24 cellular contexts compared by ENCODE assay signal in genomic region chrX:9980927-9981326, GRCh38. TPM values are rescaled to one million over a fixed set of nuclear protein-coding genes. Genes with fewer than 3 reads are reported as not detected.
A peak's percentile ranks its signal among the peaks of the same experiment; 100 is the strongest.
DNase-seq lines count a peak whose midpoint lies in the region; ATAC-seq and TF ChIP-seq lines count a peak whose summit lies in the region.
"Had no signal": no experiment of that assay in that cellular context is flagged by ENCODE, and none has a peak within 500 bp of the region (broad histone marks: within the 10 kb centered on the region; RNA-seq: fewer than 3 reads in every experiment).

No MANE protein-coding gene starts in this region.

- ATAC-seq in activated B cell treated with CpG ODN at 0.5 μM for 24 hours (ENCODE audit: low read depth) (no peak), memory B cell (ENCODE audit: low read depth) (no peak), HG03460 (IDR thresholded peaks at IDR 0.05; ENCODE audit: unreplicated experiment) (no peak), HG02571 (IDR thresholded peaks at IDR 0.05; ENCODE audit: unreplicated experiment) (no peak)
- ATAC-seq: CD8-positive, alpha-beta T cell had no signal

- CTCF ChIA-PET in activated B cell treated with CpG ODN at 0.5 μM for 24 hours (lab: Charles Lee) = no interaction called here

- intact Hi-C loops in activated B cell treated with CpG ODN at 0.5 μM for 24 hours (cut with micrococcal nuclease) = loop anchor here (2.0 to 10.0 kb wide), 4 partner anchors 38 to 1236 kb away; partner anchors contain the start of gene HCCS

- H3K18ac ChIP-seq in H9 (ENCODE audit: insufficient read length, low read depth, low read length) = no peak overlapping the region

- H3K36me3 Mint-ChIP-seq in H9 (ENCODE audit: insufficient read depth in 1 of 3, low read depth in 3 of 3) = peaks cover 0 to 17% (median 9%) of the 10 kb centered on the region in 3 experiments; a peak in 6 of 7 replicates
- H3K36me3 Mint-ChIP-seq in activated B cell treated with CpG ODN at 0.5 μM for 24 hours (ENCODE audit: low read depth) = no peaks in the 10 kb centered on the region
- no peaks in the 10 kb centered on the region for H3K36me3 Mint-ChIP-seq in memory B cell
- H3K36me3 Mint-ChIP-seq: CD8-positive, alpha-beta T cell had no signal

- no peak overlapping the region for H2AFZ ChIP-seq in H9 (ENCODE audit: low read length)

- H3K9me3 ChIP-seq in H9 (ENCODE audit: control insufficient read depth, low read depth, low read length) = no peaks in the 10 kb centered on the region
- no peaks in the 10 kb centered on the region for H3K9me3 ChIP-seq in thymus (ENCODE audit: control insufficient read depth)

- H2BK15ac ChIP-seq in H9 (ENCODE audit: low read depth, low read length) = no peak overlapping the region

- H3K27ac Mint-ChIP-seq in H9 (peak overlapping the region in 2 of 3 experiments; percentile 59 to 84; a peak in 4 of 7 replicates), activated B cell treated with CpG ODN at 0.5 μM for 24 hours (peak overlapping the region; percentile 69), memory B cell (peak overlapping the region; percentile 63)
- H3K27ac Mint-ChIP-seq: activated CD4-positive, alpha-beta T cell treated with anti-CD3 and anti-CD28 coated beads, Interleukin-2, amount 10 ng/mL, durations not matched to agents 7 days and 5 days; CD8-positive, alpha-beta T cell; T-helper 2 cell treated with Interferon-gamma antibody and Interleukin-4, amounts not matched to agents 5 μg/mL and 100 μg/mL, for 36 hours had no signal

- no peak overlapping the region for H4K91ac ChIP-seq in H9 (ENCODE audit: insufficient read length, low read depth, low read length)

- no peaks in the 10 kb centered on the region for H3K36me3 ChIP-seq in thymus (ENCODE audit: control insufficient read depth, insufficient read depth)

- no peak overlapping the region for H4K5ac ChIP-seq in H9 (ENCODE audit: insufficient read length, low read depth, low read length)

- H3K14ac ChIP-seq in H9 (ENCODE audit: insufficient read depth, low read length) = no peak overlapping the region

- no peak overlapping the region for H3K4ac ChIP-seq in H9 (ENCODE audit: low read depth, low read length)

- H3K79me1 ChIP-seq in H9 (ENCODE audit: insufficient read depth, low read depth, low read length, poor library complexity, severe bottlenecking) = no peaks in the 10 kb centered on the region

- H3T11ph ChIP-seq in H9 (ENCODE audit: low read length) = no peak overlapping the region

- TF ChIP-seq CTCF in H9 (conservative IDR thresholded peaks at IDR 0.05) (no peak), activated B cell treated with CpG ODN at 0.5 μM for 24 hours (IDR thresholded peaks at IDR 0.05) (no peak)

- no peak overlapping the region for H2BK120ac ChIP-seq in H9 (ENCODE audit: low read depth, low read length, poor library complexity, severe bottlenecking)

- H3K4me3 ChIP-seq in thymus (ENCODE audit: low read length) = no peak overlapping the region
- H3K4me3 ChIP-seq: lung, SK-N-MC had no signal

- no peaks in the 10 kb centered on the region for H3K23me2 ChIP-seq in H9 (ENCODE audit: insufficient read length, low read depth, low read length, poor library complexity, severe bottlenecking)

- H3K27me3 ChIP-seq in H9 (ENCODE audit: insufficient read depth, low read length) = no peaks in the 10 kb centered on the region
- no peaks in the 10 kb centered on the region for H3K27me3 ChIP-seq in thymus (ENCODE audit: control insufficient read depth, insufficient read depth)

- H4K8ac ChIP-seq in H9 (replicated peaks; ENCODE audit: insufficient read length, low read depth, low read length) = no peak overlapping the region

- no peak overlapping the region for H3K4me2 ChIP-seq in H9 (ENCODE audit: insufficient read depth, insufficient read length, low read length)

- no peak overlapping the region for H2AK5ac ChIP-seq in H9 (ENCODE audit: insufficient read length, low read length)

- no peak overlapping the region for H3K56ac ChIP-seq in H9 (ENCODE audit: insufficient read length, low read depth, low read length)

- H3K23ac ChIP-seq in H9 (ENCODE audit: insufficient read length, low read depth, low read length) = no peak overlapping the region

- DNase-seq in H9 (no peak), activated B cell treated with CpG ODN at 0.5 μM for 24 hours (no peak), memory B cell (ENCODE audit: low spot score in 2 of 2) (no peak), Ammon's horn (ENCODE audit: low spot score) (no peak)
- DNase-seq: activated CD4-positive, alpha-beta T cell treated with anti-CD3 and anti-CD28 coated beads, Interleukin-2, amount 10 ng/mL, durations not matched to agents 7 days and 5 days; activated naive CD4-positive, alpha-beta T cell treated with anti-CD3 and anti-CD28 coated beads, Interleukin-2, amount 50 U/mL, for 16 hours; CD8-positive, alpha-beta T cell; DMS 273 treated with DMSO at 0.1 percent for 48 hours; islet precursor cell; NCI-H1092 treated with DMSO at 0.1 percent for 48 hours; NCI-H2029 treated with DMSO at 0.1 percent for 48 hours; NCI-H226; nucleus accumbens; RPMI8226 had no signal

- no peak overlapping the region for H3K9ac ChIP-seq in H9 (ENCODE audit: extremely low read depth, insufficient read length, low read length)

- no peak overlapping the region for H3K27ac ChIP-seq in H9 (ENCODE audit: insufficient read length, low read depth, low read length)
- H3K27ac ChIP-seq in thymus (ENCODE audit: low read depth) = peak overlapping the region; percentile 31
- H3K27ac ChIP-seq: SK-N-MC, VCaP had no signal

- no peak overlapping the region for H2BK12ac ChIP-seq in H9 (ENCODE audit: insufficient read length, low read depth, low read length)

- peaks cover 45 to 46% of the 10 kb centered on the region in 2 experiments for H3K9me3 Mint-ChIP-seq in H9
- H3K9me3 Mint-ChIP-seq in activated B cell treated with CpG ODN at 0.5 μM for 24 hours = no peaks in the 10 kb centered on the region
- H3K9me3 Mint-ChIP-seq in memory B cell = no peaks in the 10 kb centered on the region
- H3K9me3 Mint-ChIP-seq: activated CD4-positive, alpha-beta T cell treated with anti-CD3 and anti-CD28 coated beads, Interleukin-2, amount 10 ng/mL, durations not matched to agents 7 days and 5 days; CD8-positive, alpha-beta T cell; T-helper 2 cell treated with Interferon-gamma antibody and Interleukin-4, amounts not matched to agents 5 μg/mL and 100 μg/mL, for 36 hours had no signal

- H3K4me1 ChIP-seq in H9 (ENCODE audit: insufficient read depth, low read length) (peaks cover 7% of the 10 kb centered on the region; the same call in 1 of the 2 replicates), thymus (ENCODE audit: control insufficient read depth, insufficient read depth, low read length) (no peaks in the 10 kb centered on the region)

- no peak overlapping the region for H2BK20ac ChIP-seq in H9 (ENCODE audit: low read depth, low read length, poor library complexity, severe bottlenecking)

- H3K4me1 Mint-ChIP-seq in H9 (peaks cover 14 to 38% of the 10 kb centered on the region in 2 experiments), activated B cell treated with CpG ODN at 0.5 μM for 24 hours (peaks cover 36% of the 10 kb centered on the region), memory B cell (peaks cover 13% of the 10 kb centered on the region)
- H3K4me1 Mint-ChIP-seq: activated CD4-positive, alpha-beta T cell treated with anti-CD3 and anti-CD28 coated beads, Interleukin-2, amount 10 ng/mL, durations not matched to agents 7 days and 5 days had no signal

- H3K4me3 Mint-ChIP-seq in H9 (no peak overlapping the region), activated B cell treated with CpG ODN at 0.5 μM for 24 hours (peak overlapping the region; percentile 24), memory B cell (no peak overlapping the region)
- H3K4me3 Mint-ChIP-seq: activated CD4-positive, alpha-beta T cell treated with anti-CD3 and anti-CD28 coated beads, Interleukin-2, amount 10 ng/mL, durations not matched to agents 7 days and 5 days; CD8-positive, alpha-beta T cell; T-helper 2 cell treated with Interferon-gamma antibody and Interleukin-4, amounts not matched to agents 5 μg/mL and 100 μg/mL, for 36 hours had no signal

- no peaks in the 10 kb centered on the region for H3K27me3 Mint-ChIP-seq in H9 (ENCODE audit: low read depth)
- H3K27me3 Mint-ChIP-seq in activated B cell treated with CpG ODN at 0.5 μM for 24 hours = no peaks in the 10 kb centered on the region
- no peaks in the 10 kb centered on the region for H3K27me3 Mint-ChIP-seq in memory B cell
- H3K27me3 Mint-ChIP-seq: activated CD4-positive, alpha-beta T cell treated with anti-CD3 and anti-CD28 coated beads, Interleukin-2, amount 10 ng/mL, durations not matched to agents 7 days and 5 days had no signal

- no peaks in the 10 kb centered on the region for H3K79me2 ChIP-seq in H9 (ENCODE audit: insufficient read depth, low read length)

- H2BK5ac ChIP-seq in H9 (ENCODE audit: insufficient read length, low read length) = no peak overlapping the region

- H4K20me1 ChIP-seq in H9 (ENCODE audit: control insufficient read depth, insufficient read depth, insufficient read length) = no peaks in the 10 kb centered on the region

- WGBS in H9 (ENCODE audit: extremely low coverage, insufficient read length, low lambda C conversion rate) = no CpG with 5 or more reads among the region's 5 CpGs
- WGBS in thymus = 93% methylated on average over 5 of the region's 5 CpGs

- POLR2A ChIA-PET in activated B cell treated with CpG ODN at 0.5 μM for 24 hours (lab: Charles Lee) = interaction anchor here (0.7 kb wide), 1 partner anchor 1359 kb away, joined by 3 read pairs; no protein-coding TSS in a partner anchor

RNA-seq across cellular contexts. Expression of gene CLDN34, which starts 13.8 kb away (rescaled TPM):
- 0.31 and 0.39 TPM in 2 replicates for total RNA-seq in H9 (2021)
- total RNA-seq in activated B cell treated with CpG ODN at 0.5 μM for 24 hours = not detected in 2 replicates
- 0.16 TPM for polyA plus RNA-seq in thymus
- total RNA-seq: activated CD4-positive, alpha-beta T cell treated with anti-CD3 and anti-CD28 coated beads, Interleukin-2, amount 10 ng/mL, durations not matched to agents 7 days and 5 days; cardiac septum; CD8-positive, alpha-beta T cell; HT1080; temporal lobe had no signal
